Comparison of ENCODE assay signal across 7 cellular contexts in the genomic region with DNA sequence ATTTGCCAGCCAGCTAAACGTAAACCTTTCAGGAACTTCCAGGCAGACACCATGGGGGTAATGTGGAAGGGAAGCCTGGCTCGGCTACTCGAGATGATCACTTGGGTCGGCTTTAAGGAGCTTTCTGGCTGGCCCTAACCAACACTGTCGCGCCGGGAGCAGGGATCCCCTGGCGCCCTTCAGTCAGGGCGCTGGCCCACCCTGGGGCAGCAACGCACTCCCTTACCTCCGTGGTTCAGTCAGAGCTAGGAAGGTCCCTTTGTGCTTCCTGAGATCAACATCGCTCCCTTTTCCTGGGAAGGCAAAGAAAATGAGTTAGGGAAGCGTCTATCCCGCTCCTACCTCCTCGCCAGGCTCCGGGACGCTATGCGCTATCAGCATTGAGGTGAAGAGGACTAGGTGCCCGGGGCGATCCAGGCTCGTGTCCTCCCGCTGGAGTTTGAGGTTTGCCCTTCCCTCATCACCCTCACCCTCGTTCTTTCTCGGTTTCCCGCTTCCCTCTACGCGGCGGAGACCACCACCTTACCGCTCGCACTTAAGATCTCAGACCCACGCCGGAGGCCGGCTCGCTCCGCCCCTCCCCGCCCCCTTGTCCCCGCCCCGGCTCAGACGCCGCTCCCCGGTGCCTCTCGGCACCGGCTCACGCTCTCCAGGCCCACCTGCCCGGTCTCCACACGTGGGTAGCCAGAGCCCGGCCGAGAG. TPM values are rescaled to one million over a fixed set of nuclear protein-coding genes. Genes with fewer than 3 reads are reported as not detected.
DNase-seq lines count a peak whose midpoint lies in the region; ATAC-seq and TF ChIP-seq lines count a peak whose summit lies in the region.

No MANE protein-coding gene starts in this region.

- no peak for TF ChIP-seq CTCF in GM10266 (IDR thresholded peaks at IDR 0.05; ENCODE audit: control insufficient read depth, insufficient read depth, low read depth, missing control alignments)

- H3K27ac Mint-ChIP-seq in natural killer cell treated with Interleukin-12 subunit alpha and Interleukin-12 subunit beta and Interleukin-15 and Interleukin-18, amount 100 ng/mL, for 72 hours: peak overlapping the region; percentile 100

- peak overlapping the region; percentile 83 for H3K27ac ChIP-seq in epithelial cell of prostate

- no peaks in the 10 kb centered on the region for H3K9me3 Mint-ChIP-seq in natural killer cell treated with Interleukin-12 subunit alpha and Interleukin-12 subunit beta and Interleukin-15 and Interleukin-18, amount 100 ng/mL, for 72 hours

- H3K27me3 Mint-ChIP-seq in natural killer cell treated with Interleukin-12 subunit alpha and Interleukin-12 subunit beta and Interleukin-15 and Interleukin-18, amount 100 ng/mL, for 72 hours: no peaks in the 10 kb centered on the region

- peaks cover 38 to 39% of the 10 kb centered on the region in 2 donors for H3K4me1 Mint-ChIP-seq in natural killer cell treated with Interleukin-12 subunit alpha and Interleukin-12 subunit beta and Interleukin-15 and Interleukin-18, amount 100 ng/mL, for 72 hours (ENCODE audit: low read depth in 2 of 2)

- peak overlapping the region; percentile 99 for H3K4me3 Mint-ChIP-seq in natural killer cell treated with Interleukin-12 subunit alpha and Interleukin-12 subunit beta and Interleukin-15 and Interleukin-18, amount 100 ng/mL, for 72 hours

- DNase-seq in GM10266 (ENCODE audit: extremely low spot score): peak; percentile 53
- peak; percentile 49 for DNase-seq in RKO (ENCODE audit: low spot score)
- no peak for DNase-seq in epithelial cell of prostate (ENCODE audit: low read depth, low spot score)
- no peak for DNase-seq in natural killer cell treated with Interleukin-12 subunit alpha and Interleukin-12 subunit beta and Interleukin-15 and Interleukin-18, amount 100 ng/mL, for 72 hours (ENCODE audit: low spot score)
- no peak for DNase-seq in DMS79 (lab: John Stamatoyannopoulos, UW)

- H3K36me3 Mint-ChIP-seq in natural killer cell treated with Interleukin-12 subunit alpha and Interleukin-12 subunit beta and Interleukin-15 and Interleukin-18, amount 100 ng/mL, for 72 hours: peaks cover 12% of the 10 kb centered on the region

- ATAC-seq in HG02759 (IDR thresholded peaks at IDR 0.05; ENCODE audit: unreplicated experiment): peak; percentile 1
- no peak for ATAC-seq in natural killer cell treated with Interleukin-12 subunit alpha and Interleukin-12 subunit beta and Interleukin-15 and Interleukin-18, amount 100 ng/mL, for 72 hours
- no peak for ATAC-seq in HG03196 (IDR thresholded peaks at IDR 0.05; ENCODE audit: unreplicated experiment)

RNA-seq across cellular contexts. Expression of a gene that starts 0.4 kb away (rescaled TPM):
- total RNA-seq in natural killer cell treated with Interleukin-12 subunit alpha and Interleukin-12 subunit beta and Interleukin-15 and Interleukin-18, amount 100 ng/mL, for 72 hours: 10 to 100 TPM; 59.3 to 59.9 TPM

RNA-seq across cellular contexts. Expression of a gene that starts 0.7 kb away (rescaled TPM):
- 100 to 1,000 TPM in 1 of 2 donors, 10 to 100 TPM in 1; 40.7 to 123 TPM for total RNA-seq in natural killer cell treated with Interleukin-12 subunit alpha and Interleukin-12 subunit beta and Interleukin-15 and Interleukin-18, amount 100 ng/mL, for 72 hours

RNA-seq across cellular contexts. Expression of a gene that starts 5.8 kb away (rescaled TPM):
- 100 to 1,000 TPM in 1 of 2 donors, 10 to 100 TPM in 1; 50.6 to 175 TPM for total RNA-seq in natural killer cell treated with Interleukin-12 subunit alpha and Interleukin-12 subunit beta and Interleukin-15 and Interleukin-18, amount 100 ng/mL, for 72 hours

RNA-seq across cellular contexts. Expression of a gene that starts 51.5 kb away (rescaled TPM):
- not detected for total RNA-seq in natural killer cell treated with Interleukin-12 subunit alpha and Interleukin-12 subunit beta and Interleukin-15 and Interleukin-18, amount 100 ng/mL, for 72 hours

Comparison
In these comparisons a context has a peak if more than half of its experiments do, and no peak if none do; other contexts are left out.
1. DNase-seq: peak in GM10266 (single experiment) and RKO (single experiment); none in epithelial cell of prostate (single experiment), natural killer cell treated with Interleukin-12 subunit alpha and Interleukin-12 subunit beta and Interleukin-15 and Interleukin-18, amount 100 ng/mL, for 72 hours (single experiment) and DMS79 (single experiment).